1 cellular context compared by ENCODE assay signal in genomic region chr20:48725589-48725991, GRCh38.
A peak's percentile ranks its signal among the peaks of the same experiment; 100 is the strongest.
TF ChIP-seq lines count a peak whose summit lies in the region.

No MANE protein-coding gene starts in this region.

TF ChIP-seq in K562, 482 proteins besides CTCF, POLR2A, EP300 and RAD21 (continued from another document and continues in another):
- TF ChIP-seq ETV6 (IDR thresholded peaks at IDR 0.05; ENCODE audit: borderline replicate concordance in 1 of 2, low read depth in 2 of 2, low read length in 1 of 2) = no peak
- no peak for TF ChIP-seq ETV6 (CRISPR knock-in tag; IDR thresholded peaks at IDR 0.05; ENCODE audit: borderline replicate concordance)
- no peak for TF ChIP-seq NR2C1 (IDR thresholded peaks at IDR 0.05)
- peak; percentile 55 for TF ChIP-seq NR2C1 (tag; IDR thresholded peaks at IDR 0.05)
- peak; percentile 48; the same call in 1 of the 2 replicates for TF ChIP-seq ZNF589 (CRISPR knock-in tag; IDR thresholded peaks at IDR 0.05; ENCODE audit: low read depth)
- TF ChIP-seq FOXK2 (conservative IDR thresholded peaks at IDR 0.05 in 1 of 2, IDR thresholded peaks at IDR 0.05 in 1 of 2; ENCODE audit: low read depth in 2 of 2) = no peak
- TF ChIP-seq ZNF766 (CRISPR knock-in tag; conservative IDR thresholded peaks at IDR 0.05) = no peak
- TF ChIP-seq HEY1 (CRISPR knock-in tag; IDR thresholded peaks at IDR 0.05; ENCODE audit: borderline replicate concordance) = no peak
- TF ChIP-seq NR2F6 (CRISPR knock-in tag; IDR thresholded peaks at IDR 0.05) = no peak
- no peak for TF ChIP-seq PBX2 (CRISPR knock-in tag; IDR thresholded peaks at IDR 0.05; ENCODE audit: low read depth)
- 0 out of 2 replicates have a peak, but pooled peaks have one; percentile 17 for TF ChIP-seq PBX2 (tag; conservative IDR thresholded peaks at IDR 0.05; ENCODE audit: low read depth)
- TF ChIP-seq PKNOX1 (IDR thresholded peaks at IDR 0.05) = peak; percentile 66
- no peak for TF ChIP-seq ZNF146 (CRISPR knock-in tag; IDR thresholded peaks at IDR 0.05; ENCODE audit: unreplicated experiment)
- TF ChIP-seq, protein P1, sequence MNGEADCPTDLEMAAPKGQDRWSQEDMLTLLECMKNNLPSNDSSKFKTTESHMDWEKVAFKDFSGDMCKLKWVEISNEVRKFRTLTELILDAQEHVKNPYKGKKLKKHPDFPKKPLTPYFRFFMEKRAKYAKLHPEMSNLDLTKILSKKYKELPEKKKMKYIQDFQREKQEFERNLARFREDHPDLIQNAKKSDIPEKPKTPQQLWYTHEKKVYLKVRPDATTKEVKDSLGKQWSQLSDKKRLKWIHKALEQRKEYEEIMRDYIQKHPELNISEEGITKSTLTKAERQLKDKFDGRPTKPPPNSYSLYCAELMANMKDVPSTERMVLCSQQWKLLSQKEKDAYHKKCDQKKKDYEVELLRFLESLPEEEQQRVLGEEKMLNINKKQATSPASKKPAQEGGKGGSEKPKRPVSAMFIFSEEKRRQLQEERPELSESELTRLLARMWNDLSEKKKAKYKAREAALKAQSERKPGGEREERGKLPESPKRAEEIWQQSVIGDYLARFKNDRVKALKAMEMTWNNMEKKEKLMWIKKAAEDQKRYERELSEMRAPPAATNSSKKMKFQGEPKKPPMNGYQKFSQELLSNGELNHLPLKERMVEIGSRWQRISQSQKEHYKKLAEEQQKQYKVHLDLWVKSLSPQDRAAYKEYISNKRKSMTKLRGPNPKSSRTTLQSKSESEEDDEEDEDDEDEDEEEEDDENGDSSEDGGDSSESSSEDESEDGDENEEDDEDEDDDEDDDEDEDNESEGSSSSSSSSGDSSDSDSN (IDR thresholded peaks at IDR 0.05; ENCODE audit: borderline replicate concordance in 1 of 2, low read depth in 2 of 2, low read length in 2 of 2) = no peak
- TF ChIP-seq ZNF57 (CRISPR knock-in tag; IDR thresholded peaks at IDR 0.05) = no peak
- TF ChIP-seq SMARCA5 (IDR thresholded peaks at IDR 0.05) = no peak
- 0 out of 4 replicates have a peak, but pooled peaks of 1 of the 2 experiments have one; percentile 30 for TF ChIP-seq NRF1 (conservative IDR thresholded peaks at IDR 0.05 in 1 of 2, IDR thresholded peaks at IDR 0.05 in 1 of 2)
- TF ChIP-seq ZBTB26 (CRISPR knock-in tag; IDR thresholded peaks at IDR 0.05) = no peak
- no peak for TF ChIP-seq RB1 (IDR thresholded peaks at IDR 0.05; ENCODE audit: low read depth)
- no peak for TF ChIP-seq MTA3 (IDR thresholded peaks at IDR 0.05; ENCODE audit: borderline replicate concordance)
- peak; percentile 8; the same call in 1 of the 2 replicates for TF ChIP-seq C11orf30 (IDR thresholded peaks at IDR 0.05; ENCODE audit: low read depth)
- TF ChIP-seq, protein P2, sequence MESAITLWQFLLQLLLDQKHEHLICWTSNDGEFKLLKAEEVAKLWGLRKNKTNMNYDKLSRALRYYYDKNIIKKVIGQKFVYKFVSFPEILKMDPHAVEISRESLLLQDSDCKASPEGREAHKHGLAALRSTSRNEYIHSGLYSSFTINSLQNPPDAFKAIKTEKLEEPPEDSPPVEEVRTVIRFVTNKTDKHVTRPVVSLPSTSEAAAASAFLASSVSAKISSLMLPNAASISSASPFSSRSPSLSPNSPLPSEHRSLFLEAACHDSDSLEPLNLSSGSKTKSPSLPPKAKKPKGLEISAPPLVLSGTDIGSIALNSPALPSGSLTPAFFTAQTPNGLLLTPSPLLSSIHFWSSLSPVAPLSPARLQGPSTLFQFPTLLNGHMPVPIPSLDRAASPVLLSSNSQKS (CRISPR knock-in tag; IDR thresholded peaks at IDR 0.05) = no peak
- TF ChIP-seq, protein P3, sequence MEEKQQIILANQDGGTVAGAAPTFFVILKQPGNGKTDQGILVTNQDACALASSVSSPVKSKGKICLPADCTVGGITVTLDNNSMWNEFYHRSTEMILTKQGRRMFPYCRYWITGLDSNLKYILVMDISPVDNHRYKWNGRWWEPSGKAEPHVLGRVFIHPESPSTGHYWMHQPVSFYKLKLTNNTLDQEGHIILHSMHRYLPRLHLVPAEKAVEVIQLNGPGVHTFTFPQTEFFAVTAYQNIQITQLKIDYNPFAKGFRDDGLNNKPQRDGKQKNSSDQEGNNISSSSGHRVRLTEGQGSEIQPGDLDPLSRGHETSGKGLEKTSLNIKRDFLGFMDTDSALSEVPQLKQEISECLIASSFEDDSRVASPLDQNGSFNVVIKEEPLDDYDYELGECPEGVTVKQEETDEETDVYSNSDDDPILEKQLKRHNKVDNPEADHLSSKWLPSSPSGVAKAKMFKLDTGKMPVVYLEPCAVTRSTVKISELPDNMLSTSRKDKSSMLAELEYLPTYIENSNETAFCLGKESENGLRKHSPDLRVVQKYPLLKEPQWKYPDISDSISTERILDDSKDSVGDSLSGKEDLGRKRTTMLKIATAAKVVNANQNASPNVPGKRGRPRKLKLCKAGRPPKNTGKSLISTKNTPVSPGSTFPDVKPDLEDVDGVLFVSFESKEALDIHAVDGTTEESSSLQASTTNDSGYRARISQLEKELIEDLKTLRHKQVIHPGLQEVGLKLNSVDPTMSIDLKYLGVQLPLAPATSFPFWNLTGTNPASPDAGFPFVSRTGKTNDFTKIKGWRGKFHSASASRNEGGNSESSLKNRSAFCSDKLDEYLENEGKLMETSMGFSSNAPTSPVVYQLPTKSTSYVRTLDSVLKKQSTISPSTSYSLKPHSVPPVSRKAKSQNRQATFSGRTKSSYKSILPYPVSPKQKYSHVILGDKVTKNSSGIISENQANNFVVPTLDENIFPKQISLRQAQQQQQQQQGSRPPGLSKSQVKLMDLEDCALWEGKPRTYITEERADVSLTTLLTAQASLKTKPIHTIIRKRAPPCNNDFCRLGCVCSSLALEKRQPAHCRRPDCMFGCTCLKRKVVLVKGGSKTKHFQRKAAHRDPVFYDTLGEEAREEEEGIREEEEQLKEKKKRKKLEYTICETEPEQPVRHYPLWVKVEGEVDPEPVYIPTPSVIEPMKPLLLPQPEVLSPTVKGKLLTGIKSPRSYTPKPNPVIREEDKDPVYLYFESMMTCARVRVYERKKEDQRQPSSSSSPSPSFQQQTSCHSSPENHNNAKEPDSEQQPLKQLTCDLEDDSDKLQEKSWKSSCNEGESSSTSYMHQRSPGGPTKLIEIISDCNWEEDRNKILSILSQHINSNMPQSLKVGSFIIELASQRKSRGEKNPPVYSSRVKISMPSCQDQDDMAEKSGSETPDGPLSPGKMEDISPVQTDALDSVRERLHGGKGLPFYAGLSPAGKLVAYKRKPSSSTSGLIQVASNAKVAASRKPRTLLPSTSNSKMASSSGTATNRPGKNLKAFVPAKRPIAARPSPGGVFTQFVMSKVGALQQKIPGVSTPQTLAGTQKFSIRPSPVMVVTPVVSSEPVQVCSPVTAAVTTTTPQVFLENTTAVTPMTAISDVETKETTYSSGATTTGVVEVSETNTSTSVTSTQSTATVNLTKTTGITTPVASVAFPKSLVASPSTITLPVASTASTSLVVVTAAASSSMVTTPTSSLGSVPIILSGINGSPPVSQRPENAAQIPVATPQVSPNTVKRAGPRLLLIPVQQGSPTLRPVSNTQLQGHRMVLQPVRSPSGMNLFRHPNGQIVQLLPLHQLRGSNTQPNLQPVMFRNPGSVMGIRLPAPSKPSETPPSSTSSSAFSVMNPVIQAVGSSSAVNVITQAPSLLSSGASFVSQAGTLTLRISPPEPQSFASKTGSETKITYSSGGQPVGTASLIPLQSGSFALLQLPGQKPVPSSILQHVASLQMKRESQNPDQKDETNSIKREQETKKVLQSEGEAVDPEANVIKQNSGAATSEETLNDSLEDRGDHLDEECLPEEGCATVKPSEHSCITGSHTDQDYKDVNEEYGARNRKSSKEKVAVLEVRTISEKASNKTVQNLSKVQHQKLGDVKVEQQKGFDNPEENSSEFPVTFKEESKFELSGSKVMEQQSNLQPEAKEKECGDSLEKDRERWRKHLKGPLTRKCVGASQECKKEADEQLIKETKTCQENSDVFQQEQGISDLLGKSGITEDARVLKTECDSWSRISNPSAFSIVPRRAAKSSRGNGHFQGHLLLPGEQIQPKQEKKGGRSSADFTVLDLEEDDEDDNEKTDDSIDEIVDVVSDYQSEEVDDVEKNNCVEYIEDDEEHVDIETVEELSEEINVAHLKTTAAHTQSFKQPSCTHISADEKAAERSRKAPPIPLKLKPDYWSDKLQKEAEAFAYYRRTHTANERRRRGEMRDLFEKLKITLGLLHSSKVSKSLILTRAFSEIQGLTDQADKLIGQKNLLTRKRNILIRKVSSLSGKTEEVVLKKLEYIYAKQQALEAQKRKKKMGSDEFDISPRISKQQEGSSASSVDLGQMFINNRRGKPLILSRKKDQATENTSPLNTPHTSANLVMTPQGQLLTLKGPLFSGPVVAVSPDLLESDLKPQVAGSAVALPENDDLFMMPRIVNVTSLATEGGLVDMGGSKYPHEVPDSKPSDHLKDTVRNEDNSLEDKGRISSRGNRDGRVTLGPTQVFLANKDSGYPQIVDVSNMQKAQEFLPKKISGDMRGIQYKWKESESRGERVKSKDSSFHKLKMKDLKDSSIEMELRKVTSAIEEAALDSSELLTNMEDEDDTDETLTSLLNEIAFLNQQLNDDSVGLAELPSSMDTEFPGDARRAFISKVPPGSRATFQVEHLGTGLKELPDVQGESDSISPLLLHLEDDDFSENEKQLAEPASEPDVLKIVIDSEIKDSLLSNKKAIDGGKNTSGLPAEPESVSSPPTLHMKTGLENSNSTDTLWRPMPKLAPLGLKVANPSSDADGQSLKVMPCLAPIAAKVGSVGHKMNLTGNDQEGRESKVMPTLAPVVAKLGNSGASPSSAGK (IDR thresholded peaks at IDR 0.05) = peak; percentile 52
- TF ChIP-seq, protein P4, sequence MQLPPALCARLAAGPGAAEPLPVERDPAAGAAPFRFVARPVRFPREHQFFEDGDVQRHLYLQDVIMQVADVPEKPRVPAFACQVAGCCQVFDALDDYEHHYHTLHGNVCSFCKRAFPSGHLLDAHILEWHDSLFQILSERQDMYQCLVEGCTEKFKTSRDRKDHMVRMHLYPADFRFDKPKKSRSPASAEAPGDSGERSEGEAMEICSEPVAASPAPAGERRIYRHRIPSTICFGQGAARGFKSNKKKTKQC (CRISPR knock-in tag; IDR thresholded peaks at IDR 0.05) = no peak
- TF ChIP-seq FOS (IDR thresholded peaks at IDR 0.05; ENCODE audit: extremely low read depth, insufficient read length) = peak; percentile 85
- no peak for TF ChIP-seq NFIX (CRISPR knock-in tag; IDR thresholded peaks at IDR 0.05; ENCODE audit: low read depth)
- 0 out of 2 replicates have a peak, but pooled peaks have one; percentile 43 for TF ChIP-seq ZKSCAN8 (CRISPR knock-in tag; IDR thresholded peaks at IDR 0.05)
- TF ChIP-seq SRSF9 (IDR thresholded peaks at IDR 0.05; ENCODE audit: borderline replicate concordance, low read depth, low read length) = no peak
- TF ChIP-seq BRD9 (IDR thresholded peaks at IDR 0.05; ENCODE audit: low read depth, partially characterized antibody) = no peak
- peak; percentile 87 for TF ChIP-seq ASH1L (IDR thresholded peaks at IDR 0.05; ENCODE audit: borderline replicate concordance, low read depth, partially characterized antibody)
- no peak for TF ChIP-seq ZNF431 (CRISPR knock-in tag; IDR thresholded peaks at IDR 0.05)
- no peak for TF ChIP-seq FOXA3 (CRISPR knock-in tag; conservative IDR thresholded peaks at IDR 0.05 in 1 of 2, IDR thresholded peaks at IDR 0.05 in 1 of 2)
- TF ChIP-seq GATA2 (CRISPR knock-in tag; IDR thresholded peaks at IDR 0.05) = no peak
- no peak for TF ChIP-seq PHB (CRISPR knock-in tag; IDR thresholded peaks at IDR 0.05)
- TF ChIP-seq ZBTB12 (CRISPR knock-in tag; IDR thresholded peaks at IDR 0.05) = no peak
- TF ChIP-seq, protein P5, sequence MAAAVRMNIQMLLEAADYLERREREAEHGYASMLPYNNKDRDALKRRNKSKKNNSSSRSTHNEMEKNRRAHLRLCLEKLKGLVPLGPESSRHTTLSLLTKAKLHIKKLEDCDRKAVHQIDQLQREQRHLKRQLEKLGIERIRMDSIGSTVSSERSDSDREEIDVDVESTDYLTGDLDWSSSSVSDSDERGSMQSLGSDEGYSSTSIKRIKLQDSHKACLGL (CRISPR knock-in tag; IDR thresholded peaks at IDR 0.05; ENCODE audit: borderline replicate concordance, poor library complexity, severe bottlenecking) = no peak
- no peak for TF ChIP-seq ATF1 (CRISPR knock-in tag; IDR thresholded peaks at IDR 0.05)
- TF ChIP-seq ATF1 (tag; IDR thresholded peaks at IDR 0.05) = no peak
- no peak for TF ChIP-seq ZNF212 (CRISPR knock-in tag; IDR thresholded peaks at IDR 0.05)
- no peak for TF ChIP-seq HMG20A (CRISPR knock-in tag; conservative IDR thresholded peaks at IDR 0.05)
